In the genomic region with DNA sequence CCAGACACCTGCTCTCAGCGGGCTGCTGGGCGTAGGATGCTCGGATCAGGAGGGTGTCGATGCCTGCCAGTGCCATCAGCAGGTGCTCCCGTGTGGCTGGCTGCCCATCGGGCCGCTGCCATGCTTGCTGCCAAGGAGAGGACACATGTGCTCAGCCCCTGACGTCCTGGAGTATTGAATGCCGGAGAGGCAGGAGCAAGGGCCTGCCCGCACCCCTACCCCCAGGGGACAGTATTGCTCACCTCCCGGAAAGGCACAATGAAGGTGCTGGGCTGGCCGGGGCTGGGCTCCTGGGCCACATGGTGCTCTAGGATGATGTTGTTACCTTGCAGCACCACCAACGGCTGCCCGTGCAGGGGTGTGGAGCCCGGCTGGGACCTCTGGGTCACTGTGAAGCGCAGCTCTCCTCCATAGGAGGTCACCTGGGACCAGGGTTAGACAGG, we compare ENCODE assay signal across 25 cellular contexts.
DNase-seq lines count a peak whose midpoint lies in the region; ATAC-seq and TF ChIP-seq lines count a peak whose summit lies in the region.
"Had no signal": no experiment of that assay in that cellular context is flagged by ENCODE, and none has a peak within 500 bp of the region (broad histone marks: within the 10 kb centered on the region; RNA-seq: fewer than 3 reads in every experiment).

No MANE protein-coding gene starts in this region.

- no peaks in the 10 kb centered on the region for H3K79me2 ChIP-seq in PC-3 (ENCODE audit: low read length)

- peak; percentile 48 to 73 for DNase-seq in NCI-H2081 (lab: John Stamatoyannopoulos, UW)
- no peak for DNase-seq in NCI-H2081 treated with DMSO at 0.1 percent for 48 hours (lab: John Stamatoyannopoulos, UW)
- DNase-seq in NCI-H1092 treated with DMSO at 0.1 percent for 48 hours (lab: John Stamatoyannopoulos, UW), result peak; percentile 87
- DNase-seq in PC-3, result no peak
- DNase-seq in psoas muscle, result peak in 1 of 2 donors; percentile 68
- no peak for DNase-seq in NCI-H128 (lab: John Stamatoyannopoulos, UW; ENCODE audit: unreplicated experiment)
- DNase-seq in upper lobe of right lung, result no peak
- DNase-seq in foreskin fibroblast, result no peak
- DNase-seq: activated naive CD4-positive, alpha-beta T cell treated with anti-CD3 and anti-CD28 coated beads, Interleukin-2, amount 10 ng/mL, durations not matched to agents 7 days and 5 days; amygdala; GOT3; head of caudate nucleus; HFFc6; KG1; kidney glomerular epithelial cell; NCI-H1694 treated with DMSO at 0.1 percent for 48 hours; NCI-H510A treated with DMSO at 0.1 percent for 48 hours; Peyer's patch; SJCRH30; stimulated activated CD4-positive, alpha-beta T cell treated with anti-CD3 and anti-CD28 coated beads, Interleukin-4, amount 100 ng/mL, for 4 hours; T1000 had no signal

- H3K9me3 ChIP-seq in PC-3 (ENCODE audit: low read length) (no peaks in the 10 kb centered on the region), psoas muscle (no peaks in the 10 kb centered on the region), upper lobe of right lung (no peaks in the 10 kb centered on the region)
- H3K9me3 ChIP-seq: Peyer's patch, SJCRH30, suprapubic skin had no signal

- BruUV-seq in PC-3 (replicated peaks; lab: Mats Ljungman, UMichigan), result TSS peak; percentile 42

- TF ChIP-seq CTCF in PC-3 (conservative IDR thresholded peaks at IDR 0.05; ENCODE audit: low read depth, low read length), result no peak
- TF ChIP-seq CTCF in psoas muscle (IDR thresholded peaks at IDR 0.05), result peak; percentile 18
- TF ChIP-seq CTCF in upper lobe of right lung (IDR thresholded peaks at IDR 0.05), result no peak
- no peak for TF ChIP-seq CTCF in foreskin fibroblast (IDR thresholded peaks at IDR 0.05; ENCODE audit: low read depth, low read length)

- POLR2A ChIA-PET in PC-3 (lab: Charles Lee; ENCODE audit: unreplicated experiment), result no interaction called here

- CTCF ChIA-PET in PC-3 (lab: Charles Lee), result no interaction called here

- H3K4me3 ChIP-seq in PC-3 (ENCODE audit: low read length) (no peak overlapping the region), psoas muscle (no peak overlapping the region), upper lobe of right lung (no peak overlapping the region), foreskin fibroblast (ENCODE audit: low read depth in 1 of 2, low read length in 2 of 2) (no peak overlapping the region)
- H3K4me3 ChIP-seq: Peyer's patch, SJCRH30, suprapubic skin had no signal

- no peaks in the 10 kb centered on the region for H3F3A ChIP-seq in PC-3 (ENCODE audit: low read length, unreplicated experiment)

- no peak for ATAC-seq in PC-3
- ATAC-seq in psoas muscle, result peak; percentile 57 to 77 (median 63)
- no peak for ATAC-seq in upper lobe of right lung
- ATAC-seq: sciatic nerve; stimulated activated memory B cell treated with anti-CD40 and anti-IgM and Interleukin-4, amounts not matched to agents 10 μg/mL and 1 μg/mL and 100 μg/mL, for 72 hours had no signal

- WGBS in psoas muscle, 3 donors, result 45 to 58% (median 51%) methylated on average over 15 to 16 of the region's 16 CpGs

- no peak overlapping the region for H3K4me2 ChIP-seq in PC-3 (ENCODE audit: low read length)

- H3K27ac ChIP-seq in PC-3 (ENCODE audit: low read length), result no peak overlapping the region
- no peak overlapping the region for H3K27ac ChIP-seq in psoas muscle
- H3K27ac ChIP-seq in upper lobe of right lung, result no peak overlapping the region
- H3K27ac ChIP-seq: 22Rv1, Peyer's patch, SJCRH30, suprapubic skin had no signal

- no peak overlapping the region for H2AFZ ChIP-seq in PC-3 (ENCODE audit: low read length)

- H3K36me3 ChIP-seq in PC-3 (ENCODE audit: low read depth, low read length) (no peaks in the 10 kb centered on the region; the same call in none of the 2 replicates), psoas muscle (ENCODE audit: insufficient read depth in 1 of 2, low read depth in 1 of 2) (peaks cover 19 to 97% of the 10 kb centered on the region in 2 donors), upper lobe of right lung (peaks cover 92% of the 10 kb centered on the region)

- peaks cover 10% of the 10 kb centered on the region for H3K4me1 ChIP-seq in PC-3 (ENCODE audit: insufficient read depth, low read length)
- no peaks in the 10 kb centered on the region for H3K4me1 ChIP-seq in psoas muscle
- H3K4me1 ChIP-seq in upper lobe of right lung, result no peaks in the 10 kb centered on the region
- H3K4me1 ChIP-seq: Peyer's patch had no signal

- intact Hi-C loops in PC-3 (cut with micrococcal nuclease), result no loop called here
- intact Hi-C loops in psoas muscle (cut with DNase I), result no loop called here
- intact Hi-C loops in upper lobe of right lung (cut with DNase I), result no loop called here

- no peaks in the 10 kb centered on the region for H3K9me2 ChIP-seq in PC-3 (replicated peaks; ENCODE audit: low read length)

- no peaks in the 10 kb centered on the region for H4K20me1 ChIP-seq in PC-3 (ENCODE audit: low read length)

- H3K27me3 ChIP-seq in PC-3 (ENCODE audit: low read length) (no peaks in the 10 kb centered on the region), psoas muscle (ENCODE audit: insufficient read depth in 3 of 3, low read length in 2 of 3) (no peaks in the 10 kb centered on the region), upper lobe of right lung (no peaks in the 10 kb centered on the region)
- H3K27me3 ChIP-seq: Peyer's patch, SJCRH30, suprapubic skin had no signal

- H3K9ac ChIP-seq in PC-3 (ENCODE audit: low read length), result no peak overlapping the region

Comparison
In these comparisons a context has a peak if more than half of its experiments do, and no peak if none do; other contexts are left out.
1. DNase-seq: peak in NCI-H2081 (2 of 2) and NCI-H1092 treated with DMSO at 0.1 percent for 48 hours (single experiment); none in NCI-H2081 treated with DMSO at 0.1 percent for 48 hours (single experiment), PC-3 (single experiment), NCI-H128 (single experiment), upper lobe of right lung (single experiment) and foreskin fibroblast (0 of 2).
2. ATAC-seq: peak in psoas muscle (4 of 4); none in PC-3 (single experiment) and upper lobe of right lung (single experiment).